Comparison of ENCODE assay signal across 18 cellular contexts in the genomic region with DNA sequence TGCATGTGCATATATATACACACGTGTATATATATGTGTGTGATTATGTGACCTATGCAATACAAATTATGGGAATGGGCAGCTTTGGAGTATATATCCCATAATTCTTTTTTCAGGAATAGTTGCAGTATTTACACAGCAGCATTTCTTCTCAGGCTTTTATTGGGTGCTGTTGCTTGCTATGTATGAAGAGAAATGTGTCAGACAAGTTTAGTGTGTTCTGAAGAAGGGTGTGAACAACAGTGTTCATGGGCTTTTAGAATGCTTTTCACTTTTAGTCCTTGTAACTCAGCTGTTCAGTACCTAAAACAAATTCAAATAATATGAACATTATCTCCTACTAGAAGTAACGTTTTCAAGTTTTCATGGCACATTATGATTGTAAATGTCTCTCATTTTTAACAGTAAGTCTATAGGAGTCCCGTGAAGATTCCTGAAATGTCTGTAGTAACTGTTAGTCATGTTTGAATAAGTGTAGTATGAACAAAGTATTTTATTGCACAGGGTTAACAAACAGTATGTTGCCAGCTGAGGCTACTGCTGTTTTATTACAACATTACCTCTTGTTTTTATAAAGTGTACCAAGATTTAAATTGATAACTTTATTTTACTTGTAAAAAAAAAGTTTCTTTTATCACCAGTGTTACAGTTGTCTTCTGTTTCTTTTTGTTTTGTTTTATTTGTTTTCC. TPM values are rescaled to one million over a fixed set of nuclear protein-coding genes. Genes with fewer than 3 reads are reported as not detected.
A peak's percentile ranks its signal among the peaks of the same experiment; 100 is the strongest.
DNase-seq lines count a peak whose midpoint lies in the region; ATAC-seq, FAIRE-seq and TF ChIP-seq lines count a peak whose summit lies in the region.
"Had no signal": no experiment of that assay in that cellular context is flagged by ENCODE, and none has a peak within 500 bp of the region (broad histone marks: within the 10 kb centered on the region; RNA-seq: fewer than 3 reads in every experiment).

No MANE protein-coding gene starts in this region.

- H3K27ac ChIP-seq in substantia nigra (ENCODE audit: low read depth, low read length, poor library complexity, severe bottlenecking): no peak overlapping the region
- H3K27ac ChIP-seq: BLaER1 had no signal

- DNase-seq in GM12891 (ENCODE audit: insufficient read length, low spot score) (no peak), RCC 7860 (ENCODE audit: low spot score) (no peak), iris pigment epithelial cell (ENCODE audit: low read depth) (peak; percentile 15), superior temporal gyrus (ENCODE audit: extremely low spot score) (peak; percentile 11), substantia nigra (lab: John Stamatoyannopoulos, UW) (no peak)
- DNase-seq: CD8-positive, alpha-beta T cell; DMS79 treated with DMSO at 0.1 percent for 48 hours; GDM1; NCI-H187; NCI-H345; NCI-H526 treated with DMSO at 0.1 percent for 48 hours; SIG-M5 had no signal

- ATAC-seq in GM21619 (IDR thresholded peaks at IDR 0.05; ENCODE audit: unreplicated experiment) (no peak), GM21526 (IDR thresholded peaks at IDR 0.05; ENCODE audit: low FRiP score, unreplicated experiment) (no peak)
- ATAC-seq: CD8-positive, alpha-beta T cell; GM12878 had no signal

- TF ChIP-seq POLR2A in GM12891 (IDR thresholded peaks at IDR 0.05; ENCODE audit: low read depth, low read length): no peak

- peak; percentile 28 for FAIRE-seq in GM12891 (lab: Jason Lieb, UNC)
- peak; percentile 29 for FAIRE-seq in RCC 7860 (lab: Jason Lieb, UNC)
- FAIRE-seq: D721Med, GM12878, GM18507 had no signal

TF ChIP-seq in GM12891, 5 proteins besides CTCF, POLR2A, EP300 and RAD21:
- TF ChIP-seq POLR2AphosphoS5 (IDR thresholded peaks at IDR 0.05; ENCODE audit: low read depth, low read length): no peak
- no peak for TF ChIP-seq SPI1 (IDR thresholded peaks at IDR 0.05; ENCODE audit: low read depth, low read length)
- no peak for TF ChIP-seq TAF1 (IDR thresholded peaks at IDR 0.05; ENCODE audit: low read depth, low read length)
- TF ChIP-seq PAX5 (IDR thresholded peaks at IDR 0.05; ENCODE audit: insufficient read depth, low read length, severe bottlenecking): no peak
- TF ChIP-seq POU2F2 (IDR thresholded peaks at IDR 0.05; ENCODE audit: low read depth, low read length): no peak
TF ChIP-seq in GM12891: peak in this region for 0.

RNA-seq across cellular contexts. Expression of a gene that starts 42.5 kb away (rescaled TPM):
- 23.3 TPM for polyA plus RNA-seq in GM12891 (2012; ENCODE audit: low read depth, missing spikeins)

RNA-seq across cellular contexts. Expression of a gene that starts 42.8 kb away (rescaled TPM):
- polyA plus RNA-seq in GM12891 (2012; ENCODE audit: low read depth, missing spikeins): 14.0 TPM

RNA-seq across cellular contexts. Expression of a gene that starts 58.7 kb away (rescaled TPM):
- 26.1 TPM for polyA plus RNA-seq in GM12891 (2012; ENCODE audit: low read depth, missing spikeins)

Comparison
In these comparisons a context has a peak if more than half of its experiments do, and no peak if none do; other contexts are left out.
1. DNase-seq: peak in iris pigment epithelial cell (single experiment) and superior temporal gyrus (single experiment); none in GM12891 (single experiment), RCC 7860 (single experiment) and substantia nigra (0 of 49).